Comparison of ENCODE assay signal across 8 cellular contexts in the genomic region with DNA sequence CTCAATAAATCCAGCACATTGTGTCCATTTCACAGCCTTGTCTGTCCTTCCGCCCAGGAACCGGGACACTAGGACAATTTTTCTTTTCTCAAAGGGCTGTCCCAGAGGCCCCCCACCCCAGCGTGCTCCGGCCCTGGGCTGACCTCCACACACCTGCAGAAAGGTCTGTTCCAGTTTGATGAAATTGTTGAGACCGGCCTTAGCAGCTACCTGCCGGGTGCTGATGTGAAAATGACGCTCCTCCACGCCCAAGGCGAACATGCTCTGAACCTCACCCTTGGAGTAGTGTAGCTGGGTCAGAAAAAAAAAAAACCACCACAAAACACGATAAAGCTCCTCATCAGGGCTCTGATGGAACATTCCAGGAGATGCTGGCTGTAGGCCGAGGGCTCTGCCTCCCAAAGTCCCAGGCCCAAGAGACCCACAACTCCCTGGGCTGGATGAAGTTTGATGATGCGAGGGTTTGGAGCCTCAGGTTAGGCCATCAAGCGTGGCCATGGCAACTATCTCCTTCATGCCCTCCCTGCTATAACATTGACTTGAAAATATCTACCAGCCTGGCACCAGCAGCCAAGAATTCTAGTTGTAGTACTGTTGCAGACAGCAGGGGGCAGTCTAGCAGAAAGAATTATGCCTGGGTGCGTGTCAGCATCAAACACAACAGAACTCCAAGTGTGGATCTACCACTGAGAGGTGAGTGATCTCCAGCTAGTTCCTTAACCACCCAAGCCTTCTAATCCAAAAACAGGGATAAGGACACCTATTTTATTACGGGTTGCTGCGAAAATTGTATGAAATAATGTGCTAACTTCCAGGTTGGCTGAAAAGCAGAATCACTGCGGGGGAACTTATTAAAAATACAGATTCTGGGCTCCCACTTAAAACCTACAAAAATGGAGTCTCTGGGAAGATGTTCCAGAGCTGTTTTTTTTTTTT.
A peak's percentile ranks its signal among the peaks of the same experiment; 100 is the strongest.
DNase-seq lines count a peak whose midpoint lies in the region; ATAC-seq and TF ChIP-seq lines count a peak whose summit lies in the region.

No MANE protein-coding gene starts in this region.

- no peaks in the 10 kb centered on the region for H3K36me3 Mint-ChIP-seq in activated CD4-positive, alpha-beta T cell treated with anti-CD3 and anti-CD28 coated beads for 36 hours (ENCODE audit: low read depth)

- no peaks in the 10 kb centered on the region for H3K27me3 ChIP-seq in lower lobe of right lung (ENCODE audit: low read depth)

- H3K27ac Mint-ChIP-seq in activated CD4-positive, alpha-beta T cell treated with anti-CD3 and anti-CD28 coated beads for 36 hours, result no peak overlapping the region

- TF ChIP-seq CTCF in 22Rv1 (IDR thresholded peaks at IDR 0.05) (peak; percentile 63), GM12875 (IDR thresholded peaks at IDR 0.05; ENCODE audit: borderline replicate concordance, insufficient read depth, low read depth, low read length) (peak; percentile 67), lower lobe of right lung (IDR thresholded peaks at IDR 0.05) (peak; percentile 72)

- no peaks in the 10 kb centered on the region for H3K4me1 ChIP-seq in lower lobe of right lung

- CTCF ChIA-PET in activated CD4-positive, alpha-beta T cell treated with anti-CD3 and anti-CD28 coated beads for 36 hours (lab: Charles Lee), result interaction anchor here (0.6 to 4.9 kb wide), 41 partner anchors 8 to 703 kb away, joined by 3 to 23 read pairs (median 4); no protein-coding TSS in a partner anchor

- no peak overlapping the region for H3K4me3 Mint-ChIP-seq in activated CD4-positive, alpha-beta T cell treated with anti-CD3 and anti-CD28 coated beads for 36 hours

- ATAC-seq in activated CD4-positive, alpha-beta T cell treated with anti-CD3 and anti-CD28 coated beads for 36 hours, result peak; percentile 74
- peak; percentile 79 to 83 for ATAC-seq in lower lobe of right lung
- ATAC-seq in GM21576 (IDR thresholded peaks at IDR 0.05; ENCODE audit: unreplicated experiment), result no peak

- DNase-seq in NCI-H226, result peak; percentile 64
- DNase-seq in activated CD4-positive, alpha-beta T cell treated with anti-CD3 and anti-CD28 coated beads for 36 hours, result peak; percentile 81
- DNase-seq in dedifferentiated amniotic fluid mesenchymal stem cell (ENCODE audit: extremely low spot score), result peak; percentile 66
- DNase-seq in lower lobe of right lung, result no peak
- peak; percentile 10 for DNase-seq in stimulated activated CD8-positive, alpha-beta memory T cell treated with anti-CD3 and anti-CD28 coated beads, Interleukin-12 subunit alpha, Interleukin-12 subunit beta, amount 100 ng/mL, for 24 hours (ENCODE audit: extremely low read depth)

- H3K36me3 ChIP-seq in lower lobe of right lung, result no peaks in the 10 kb centered on the region

- POLR2A ChIA-PET in activated CD4-positive, alpha-beta T cell treated with anti-CD3 and anti-CD28 coated beads for 36 hours (lab: Charles Lee), result no interaction called here

- intact Hi-C loops in activated CD4-positive, alpha-beta T cell treated with anti-CD3 and anti-CD28 coated beads for 36 hours (cut with DNase I, micrococcal nuclease), result loop anchor here (1.0 to 10.0 kb wide), 8 partner anchors 125 to 661 kb away; no protein-coding TSS in a partner anchor
- intact Hi-C loops in lower lobe of right lung (cut with DNase I), result loop anchor here (10.0 kb wide), 2 partner anchors 237 to 307 kb away; no protein-coding TSS in a partner anchor

- no peak overlapping the region for H3K4me3 ChIP-seq in GM12875 (ENCODE audit: low read depth, low read length)
- no peak overlapping the region for H3K4me3 ChIP-seq in lower lobe of right lung

- no peaks in the 10 kb centered on the region for H3K9me3 ChIP-seq in lower lobe of right lung

- H3K27ac ChIP-seq in 22Rv1, result no peak overlapping the region
- no peak overlapping the region for H3K27ac ChIP-seq in lower lobe of right lung

- no peaks in the 10 kb centered on the region for H3K9me3 Mint-ChIP-seq in activated CD4-positive, alpha-beta T cell treated with anti-CD3 and anti-CD28 coated beads for 36 hours (ENCODE audit: low read depth)

- H3K27me3 Mint-ChIP-seq in activated CD4-positive, alpha-beta T cell treated with anti-CD3 and anti-CD28 coated beads for 36 hours, result no peaks in the 10 kb centered on the region

- no peaks in the 10 kb centered on the region for H3K4me1 Mint-ChIP-seq in activated CD4-positive, alpha-beta T cell treated with anti-CD3 and anti-CD28 coated beads for 36 hours
